In genomic region chr2:3457524-3458395, GRCh38 we compare ENCODE assay signal across 18 cellular contexts.
DNase-seq lines count a peak whose midpoint lies in the region; ATAC-seq and TF ChIP-seq lines count a peak whose summit lies in the region.
"Had no signal": no experiment of that assay in that cellular context is flagged by ENCODE, and none has a peak within 500 bp of the region (broad histone marks: within the 10 kb centered on the region; RNA-seq: fewer than 3 reads in every experiment).

No MANE protein-coding gene starts in this region.

- TF ChIP-seq CTCF in right atrium auricular region (IDR thresholded peaks at IDR 0.05) (no peak), heart right ventricle (IDR thresholded peaks at IDR 0.05) (no peak), type B pancreatic cell (conservative IDR thresholded peaks at IDR 0.05) (no peak), GM10266 (IDR thresholded peaks at IDR 0.05; ENCODE audit: control insufficient read depth, insufficient read depth, low read depth, missing control alignments) (no peak), osteocyte (IDR thresholded peaks at IDR 0.05) (no peak)

- intact Hi-C loops in heart right ventricle (cut with DNase I): no loop called here

- H3K27me3 Mint-ChIP-seq in T-helper 17 cell (no peaks in the 10 kb centered on the region), type B pancreatic cell (no peaks in the 10 kb centered on the region), osteocyte (ENCODE audit: unreplicated experiment) (no peaks in the 10 kb centered on the region)

- H3K4me1 Mint-ChIP-seq in T-helper 17 cell: peaks cover 12% of the 10 kb centered on the region
- peaks cover 8% of the 10 kb centered on the region for H3K4me1 Mint-ChIP-seq in type B pancreatic cell (ENCODE audit: unreplicated experiment)
- H3K4me1 Mint-ChIP-seq in osteocyte (ENCODE audit: unreplicated experiment): no peaks in the 10 kb centered on the region

- no peaks in the 10 kb centered on the region for H3K27me3 ChIP-seq in right atrium auricular region
- no peaks in the 10 kb centered on the region for H3K27me3 ChIP-seq in heart right ventricle
- H3K27me3 ChIP-seq: BE2C had no signal

- DNase-seq in right atrium auricular region (ENCODE audit: low spot score): peak; percentile 36
- no peak for DNase-seq in heart right ventricle
- no peak for DNase-seq in T-helper 17 cell
- peak; percentile 50 for DNase-seq in type B pancreatic cell (ENCODE audit: extremely low spot score, unreplicated experiment)
- DNase-seq in GM10266 (ENCODE audit: extremely low spot score): no peak
- DNase-seq in osteocyte (ENCODE audit: extremely low spot score, unreplicated experiment): no peak
- DNase-seq: BE2C, DMS79, MV-4-11, NCI-H1417 treated with DMSO at 0.1 percent for 48 hours, NCI-H1930, NCI-H446, NCI-H69, OCI-M1, RPMI8226 had no signal

- H3K27ac Mint-ChIP-seq in T-helper 17 cell (peak overlapping the region; percentile 49), type B pancreatic cell (no peak overlapping the region), osteocyte (ENCODE audit: unreplicated experiment) (no peak overlapping the region)
- H3K27ac Mint-ChIP-seq: CD8-positive, alpha-beta T cell had no signal

- peak overlapping the region in 1 of 2 donors; percentile 73 for H3K27ac ChIP-seq in right atrium auricular region
- peak overlapping the region in 2 of 10 donors; percentile 84 to 88 for H3K27ac ChIP-seq in heart right ventricle
- peak overlapping the region; percentile 16 for H3K27ac ChIP-seq in mesodermal cell (ENCODE audit: low read depth, low read length, severe bottlenecking)

- no peak overlapping the region for H3K4me3 Mint-ChIP-seq in T-helper 17 cell
- no peak overlapping the region for H3K4me3 Mint-ChIP-seq in type B pancreatic cell
- H3K4me3 Mint-ChIP-seq in osteocyte (ENCODE audit: unreplicated experiment): no peak overlapping the region
- H3K4me3 Mint-ChIP-seq: CD8-positive, alpha-beta T cell had no signal

- H3K9me3 Mint-ChIP-seq in type B pancreatic cell (no peaks in the 10 kb centered on the region), osteocyte (ENCODE audit: unreplicated experiment) (no peaks in the 10 kb centered on the region)
- H3K9me3 Mint-ChIP-seq: CD8-positive, alpha-beta T cell had no signal

- H3K36me3 Mint-ChIP-seq in T-helper 17 cell (ENCODE audit: low read depth) (peaks cover 2% of the 10 kb centered on the region), type B pancreatic cell (peaks cover 17% of the 10 kb centered on the region), osteocyte (ENCODE audit: unreplicated experiment) (peaks cover 25% of the 10 kb centered on the region)

- H3K4me3 ChIP-seq in right atrium auricular region (no peak overlapping the region), heart right ventricle (no peak overlapping the region), mesodermal cell (ENCODE audit: extremely low read depth, insufficient read depth, low read length, poor library complexity, severe bottlenecking) (no peak overlapping the region)

- WGBS in heart right ventricle, 2 donors: 90% methylated on average over 30 of the region's 30 CpGs
- WGBS in mesodermal cell (ENCODE audit: insufficient coverage in 2 of 2), 2 experiments: 94% methylated on average over 24 to 27 of the region's 30 CpGs

- peaks cover 31% of the 10 kb centered on the region for H3K36me3 ChIP-seq in right atrium auricular region
- H3K36me3 ChIP-seq in heart right ventricle: peaks cover 0 to 84% (median 14%) of the 10 kb centered on the region in 9 donors
- peaks cover 32% of the 10 kb centered on the region for H3K36me3 ChIP-seq in mesodermal cell (ENCODE audit: control insufficient read depth, insufficient read depth, low read length)

- H3K9me3 ChIP-seq in right atrium auricular region (no peaks in the 10 kb centered on the region), heart right ventricle (no peaks in the 10 kb centered on the region), T-helper 17 cell (ENCODE audit: control insufficient read depth, low read length, poor library complexity, severe bottlenecking) (no peaks in the 10 kb centered on the region), mesodermal cell (ENCODE audit: control insufficient read depth, low read length) (no peaks in the 10 kb centered on the region)
- H3K9me3 ChIP-seq: BE2C had no signal

- ATAC-seq in heart right ventricle: no peak
- ATAC-seq in T-helper 17 cell: no peak
- ATAC-seq: CD8-positive, alpha-beta T cell; HCT116 had no signal

- peaks cover 0 to 49% of the 10 kb centered on the region in 2 donors for H3K4me1 ChIP-seq in right atrium auricular region
- H3K4me1 ChIP-seq in heart right ventricle: peaks cover 14 to 66% (median 34%) of the 10 kb centered on the region in 9 donors
- peaks cover 3% of the 10 kb centered on the region for H3K4me1 ChIP-seq in mesodermal cell (ENCODE audit: control insufficient read depth, insufficient read depth, low read length, poor library complexity, severe bottlenecking)

Comparison
In these comparisons a context has a peak if more than half of its experiments do, and no peak if none do; other contexts are left out.
1. DNase-seq: peak in right atrium auricular region (single experiment) and type B pancreatic cell (single experiment); none in heart right ventricle (0 of 2), T-helper 17 cell (0 of 3), GM10266 (single experiment) and osteocyte (single experiment).